In genomic region chr12:24044973-24045703, GRCh38 we compare ENCODE assay signal across 1 cellular context.
TF ChIP-seq lines count a peak whose summit lies in the region.

No MANE protein-coding gene starts in this region.

TF ChIP-seq in HepG2, 621 proteins besides CTCF, POLR2A, EP300 and RAD21 (continued from another document and continues in another):
- peak; percentile 58 for TF ChIP-seq THAP11 (CRISPR knock-in tag; IDR thresholded peaks at IDR 0.05)
- TF ChIP-seq, protein P1, sequence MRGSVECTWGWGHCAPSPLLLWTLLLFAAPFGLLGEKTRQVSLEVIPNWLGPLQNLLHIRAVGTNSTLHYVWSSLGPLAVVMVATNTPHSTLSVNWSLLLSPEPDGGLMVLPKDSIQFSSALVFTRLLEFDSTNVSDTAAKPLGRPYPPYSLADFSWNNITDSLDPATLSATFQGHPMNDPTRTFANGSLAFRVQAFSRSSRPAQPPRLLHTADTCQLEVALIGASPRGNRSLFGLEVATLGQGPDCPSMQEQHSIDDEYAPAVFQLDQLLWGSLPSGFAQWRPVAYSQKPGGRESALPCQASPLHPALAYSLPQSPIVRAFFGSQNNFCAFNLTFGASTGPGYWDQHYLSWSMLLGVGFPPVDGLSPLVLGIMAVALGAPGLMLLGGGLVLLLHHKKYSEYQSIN (CRISPR knock-in tag; IDR thresholded peaks at IDR 0.05; ENCODE audit: borderline replicate concordance), result no peak
- peak; percentile 42; the same call in 1 of the 2 replicates for TF ChIP-seq ZNF503 (CRISPR knock-in tag; IDR thresholded peaks at IDR 0.05)
- no peak for TF ChIP-seq IRF9 (CRISPR knock-in tag; IDR thresholded peaks at IDR 0.05; ENCODE audit: borderline replicate concordance)
- no peak for TF ChIP-seq ZFYVE20 (CRISPR knock-in tag; IDR thresholded peaks at IDR 0.05; ENCODE audit: borderline replicate concordance, low read depth)
- no peak for TF ChIP-seq ZNF772 (CRISPR knock-in tag; IDR thresholded peaks at IDR 0.05)
- TF ChIP-seq CREB1 (IDR thresholded peaks at IDR 0.05), result no peak
- TF ChIP-seq CREB1 (CRISPR knock-in tag; IDR thresholded peaks at IDR 0.05), result no peak; the same call in 1 of the 2 replicates
- no peak for TF ChIP-seq SALL2 (CRISPR knock-in tag; IDR thresholded peaks at IDR 0.05)
- TF ChIP-seq RELA (CRISPR knock-in tag; IDR thresholded peaks at IDR 0.05), result no peak
- TF ChIP-seq, protein P2, sequence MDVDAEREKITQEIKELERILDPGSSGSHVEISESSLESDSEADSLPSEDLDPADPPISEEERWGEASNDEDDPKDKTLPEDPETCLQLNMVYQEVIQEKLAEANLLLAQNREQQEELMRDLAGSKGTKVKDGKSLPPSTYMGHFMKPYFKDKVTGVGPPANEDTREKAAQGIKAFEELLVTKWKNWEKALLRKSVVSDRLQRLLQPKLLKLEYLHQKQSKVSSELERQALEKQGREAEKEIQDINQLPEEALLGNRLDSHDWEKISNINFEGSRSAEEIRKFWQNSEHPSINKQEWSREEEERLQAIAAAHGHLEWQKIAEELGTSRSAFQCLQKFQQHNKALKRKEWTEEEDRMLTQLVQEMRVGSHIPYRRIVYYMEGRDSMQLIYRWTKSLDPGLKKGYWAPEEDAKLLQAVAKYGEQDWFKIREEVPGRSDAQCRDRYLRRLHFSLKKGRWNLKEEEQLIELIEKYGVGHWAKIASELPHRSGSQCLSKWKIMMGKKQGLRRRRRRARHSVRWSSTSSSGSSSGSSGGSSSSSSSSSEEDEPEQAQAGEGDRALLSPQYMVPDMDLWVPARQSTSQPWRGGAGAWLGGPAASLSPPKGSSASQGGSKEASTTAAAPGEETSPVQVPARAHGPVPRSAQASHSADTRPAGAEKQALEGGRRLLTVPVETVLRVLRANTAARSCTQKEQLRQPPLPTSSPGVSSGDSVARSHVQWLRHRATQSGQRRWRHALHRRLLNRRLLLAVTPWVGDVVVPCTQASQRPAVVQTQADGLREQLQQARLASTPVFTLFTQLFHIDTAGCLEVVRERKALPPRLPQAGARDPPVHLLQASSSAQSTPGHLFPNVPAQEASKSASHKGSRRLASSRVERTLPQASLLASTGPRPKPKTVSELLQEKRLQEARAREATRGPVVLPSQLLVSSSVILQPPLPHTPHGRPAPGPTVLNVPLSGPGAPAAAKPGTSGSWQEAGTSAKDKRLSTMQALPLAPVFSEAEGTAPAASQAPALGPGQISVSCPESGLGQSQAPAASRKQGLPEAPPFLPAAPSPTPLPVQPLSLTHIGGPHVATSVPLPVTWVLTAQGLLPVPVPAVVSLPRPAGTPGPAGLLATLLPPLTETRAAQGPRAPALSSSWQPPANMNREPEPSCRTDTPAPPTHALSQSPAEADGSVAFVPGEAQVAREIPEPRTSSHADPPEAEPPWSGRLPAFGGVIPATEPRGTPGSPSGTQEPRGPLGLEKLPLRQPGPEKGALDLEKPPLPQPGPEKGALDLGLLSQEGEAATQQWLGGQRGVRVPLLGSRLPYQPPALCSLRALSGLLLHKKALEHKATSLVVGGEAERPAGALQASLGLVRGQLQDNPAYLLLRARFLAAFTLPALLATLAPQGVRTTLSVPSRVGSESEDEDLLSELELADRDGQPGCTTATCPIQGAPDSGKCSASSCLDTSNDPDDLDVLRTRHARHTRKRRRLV (CRISPR knock-in tag; IDR thresholded peaks at IDR 0.05), result no peak
- TF ChIP-seq ZNF550 (CRISPR knock-in tag; IDR thresholded peaks at IDR 0.05; ENCODE audit: borderline replicate concordance), result no peak
- TF ChIP-seq, protein P3, sequence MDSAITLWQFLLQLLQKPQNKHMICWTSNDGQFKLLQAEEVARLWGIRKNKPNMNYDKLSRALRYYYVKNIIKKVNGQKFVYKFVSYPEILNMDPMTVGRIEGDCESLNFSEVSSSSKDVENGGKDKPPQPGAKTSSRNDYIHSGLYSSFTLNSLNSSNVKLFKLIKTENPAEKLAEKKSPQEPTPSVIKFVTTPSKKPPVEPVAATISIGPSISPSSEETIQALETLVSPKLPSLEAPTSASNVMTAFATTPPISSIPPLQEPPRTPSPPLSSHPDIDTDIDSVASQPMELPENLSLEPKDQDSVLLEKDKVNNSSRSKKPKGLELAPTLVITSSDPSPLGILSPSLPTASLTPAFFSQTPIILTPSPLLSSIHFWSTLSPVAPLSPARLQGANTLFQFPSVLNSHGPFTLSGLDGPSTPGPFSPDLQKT (CRISPR knock-in tag; IDR thresholded peaks at IDR 0.05; ENCODE audit: borderline replicate concordance), result no peak
- no peak for TF ChIP-seq CCAR2 (optimal IDR thresholded peaks at IDR 0.05; ENCODE audit: low read depth, low read length)
- TF ChIP-seq ZNF780A (CRISPR knock-in tag; IDR thresholded peaks at IDR 0.05), result no peak
- no peak for TF ChIP-seq ZNF549 (CRISPR knock-in tag; IDR thresholded peaks at IDR 0.05)
- peak; percentile 77 for TF ChIP-seq NCOR1 (IDR thresholded peaks at IDR 0.05; ENCODE audit: borderline replicate concordance, low read length)
- TF ChIP-seq THAP9 (CRISPR knock-in tag; IDR thresholded peaks at IDR 0.05; ENCODE audit: borderline replicate concordance), result no peak
- no peak for TF ChIP-seq GPN1 (CRISPR knock-in tag; IDR thresholded peaks at IDR 0.05; ENCODE audit: borderline replicate concordance)
- no peak for TF ChIP-seq HIC2 (CRISPR knock-in tag; IDR thresholded peaks at IDR 0.05; ENCODE audit: low read depth)
- peak; percentile 69 for TF ChIP-seq MED1 (CRISPR knock-in tag; IDR thresholded peaks at IDR 0.05)
- no peak for TF ChIP-seq HMG20B (CRISPR knock-in tag; conservative IDR thresholded peaks at IDR 0.05)
- TF ChIP-seq RNF2 (conservative IDR thresholded peaks at IDR 0.05; ENCODE audit: low read depth), result no peak
- TF ChIP-seq FOXK2 (IDR thresholded peaks at IDR 0.05), result no peak
- no peak for TF ChIP-seq ELF1 (CRISPR knock-in tag; IDR thresholded peaks at IDR 0.05)
- no peak for TF ChIP-seq TRIM24 (CRISPR knock-in tag; IDR thresholded peaks at IDR 0.05)
- TF ChIP-seq ZNF383 (CRISPR knock-in tag; IDR thresholded peaks at IDR 0.05; ENCODE audit: borderline replicate concordance), result no peak
- no peak for TF ChIP-seq NFE2 (CRISPR knock-in tag; IDR thresholded peaks at IDR 0.05)
- no peak for TF ChIP-seq ZFP90 (CRISPR knock-in tag; IDR thresholded peaks at IDR 0.05; ENCODE audit: borderline replicate concordance)
- TF ChIP-seq NFE2L2 (IDR thresholded peaks at IDR 0.05; ENCODE audit: low read length), result no peak
- TF ChIP-seq ZNF160 (CRISPR knock-in tag; IDR thresholded peaks at IDR 0.05), result no peak
- TF ChIP-seq HDAC2 (CRISPR knock-in tag; IDR thresholded peaks at IDR 0.05), result no peak; the same call in 1 of the 2 replicates
- no peak for TF ChIP-seq FLYWCH1 (CRISPR knock-in tag; IDR thresholded peaks at IDR 0.05)
- TF ChIP-seq ZNF674 (CRISPR knock-in tag; IDR thresholded peaks at IDR 0.05; ENCODE audit: low read depth), result no peak
- peak; percentile 72; the same call in 1 of the 2 replicates for TF ChIP-seq ZNF460 (CRISPR knock-in tag; IDR thresholded peaks at IDR 0.05; ENCODE audit: borderline replicate concordance)
- TF ChIP-seq ZNF792 (CRISPR knock-in tag; IDR thresholded peaks at IDR 0.05), result no peak
- no peak for TF ChIP-seq ZNF841 (CRISPR knock-in tag; IDR thresholded peaks at IDR 0.05; ENCODE audit: borderline replicate concordance)
- no peak for TF ChIP-seq MEF2D (CRISPR knock-in tag; IDR thresholded peaks at IDR 0.05)
- TF ChIP-seq, protein P4, sequence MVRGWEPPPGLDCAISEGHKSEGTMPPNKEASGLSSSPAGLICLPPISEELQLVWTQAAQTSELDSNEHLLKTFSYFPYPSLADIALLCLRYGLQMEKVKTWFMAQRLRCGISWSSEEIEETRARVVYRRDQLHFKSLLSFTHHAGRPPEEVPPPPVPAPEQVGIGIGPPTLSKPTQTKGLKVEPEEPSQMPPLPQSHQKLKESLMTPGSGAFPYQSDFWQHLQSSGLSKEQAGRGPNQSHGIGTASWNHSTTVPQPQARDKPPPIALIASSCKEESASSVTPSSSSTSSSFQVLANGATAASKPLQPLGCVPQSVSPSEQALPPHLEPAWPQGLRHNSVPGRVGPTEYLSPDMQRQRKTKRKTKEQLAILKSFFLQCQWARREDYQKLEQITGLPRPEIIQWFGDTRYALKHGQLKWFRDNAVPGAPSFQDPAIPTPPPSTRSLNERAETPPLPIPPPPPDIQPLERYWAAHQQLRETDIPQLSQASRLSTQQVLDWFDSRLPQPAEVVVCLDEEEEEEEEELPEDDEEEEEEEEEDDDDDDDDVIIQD (CRISPR knock-in tag; IDR thresholded peaks at IDR 0.05; ENCODE audit: low read depth), result peak; percentile 83; the same call in 1 of the 2 replicates
- 0 out of 2 replicates have a peak, but pooled peaks have one; percentile 21 for TF ChIP-seq TBX2 (CRISPR knock-in tag; IDR thresholded peaks at IDR 0.05; ENCODE audit: borderline replicate concordance)
- TF ChIP-seq NAIF1 (CRISPR knock-in tag; IDR thresholded peaks at IDR 0.05; ENCODE audit: borderline replicate concordance), result no peak
- 0 out of 2 replicates have a peak, but pooled peaks have one; percentile 41 for TF ChIP-seq MIER3 (CRISPR knock-in tag; IDR thresholded peaks at IDR 0.05; ENCODE audit: borderline replicate concordance)
- TF ChIP-seq ZBTB42 (CRISPR knock-in tag; IDR thresholded peaks at IDR 0.05), result no peak
- no peak for TF ChIP-seq ZNF382 (CRISPR knock-in tag; IDR thresholded peaks at IDR 0.05; ENCODE audit: borderline replicate concordance)
- TF ChIP-seq ZNF547 (CRISPR knock-in tag; IDR thresholded peaks at IDR 0.05), result no peak
- TF ChIP-seq, protein P5, sequence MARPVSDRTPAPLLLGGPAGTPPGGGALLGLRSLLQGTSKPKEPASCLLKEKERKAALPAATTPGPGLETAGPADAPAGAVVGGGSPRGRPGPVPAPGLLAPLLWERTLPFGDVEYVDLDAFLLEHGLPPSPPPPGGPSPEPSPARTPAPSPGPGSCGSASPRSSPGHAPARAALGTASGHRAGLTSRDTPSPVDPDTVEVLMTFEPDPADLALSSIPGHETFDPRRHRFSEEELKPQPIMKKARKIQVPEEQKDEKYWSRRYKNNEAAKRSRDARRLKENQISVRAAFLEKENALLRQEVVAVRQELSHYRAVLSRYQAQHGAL (CRISPR knock-in tag; IDR thresholded peaks at IDR 0.05; ENCODE audit: not compliant biosample characterization), result no peak
- TF ChIP-seq TAF1 (CRISPR knock-in tag; IDR thresholded peaks at IDR 0.05), result no peak
- no peak for TF ChIP-seq ZNF337 (CRISPR knock-in tag; IDR thresholded peaks at IDR 0.05; ENCODE audit: borderline replicate concordance, low read depth)
- TF ChIP-seq ZNF703 (CRISPR knock-in tag; IDR thresholded peaks at IDR 0.05; ENCODE audit: borderline replicate concordance), result no peak
- no peak for TF ChIP-seq CREB3 (CRISPR knock-in tag; IDR thresholded peaks at IDR 0.05)
- TF ChIP-seq CHD2 (IDR thresholded peaks at IDR 0.05; ENCODE audit: low read depth, low read length), result no peak
